ENCODE assay signal across 2 cellular contexts in the genomic region with DNA sequence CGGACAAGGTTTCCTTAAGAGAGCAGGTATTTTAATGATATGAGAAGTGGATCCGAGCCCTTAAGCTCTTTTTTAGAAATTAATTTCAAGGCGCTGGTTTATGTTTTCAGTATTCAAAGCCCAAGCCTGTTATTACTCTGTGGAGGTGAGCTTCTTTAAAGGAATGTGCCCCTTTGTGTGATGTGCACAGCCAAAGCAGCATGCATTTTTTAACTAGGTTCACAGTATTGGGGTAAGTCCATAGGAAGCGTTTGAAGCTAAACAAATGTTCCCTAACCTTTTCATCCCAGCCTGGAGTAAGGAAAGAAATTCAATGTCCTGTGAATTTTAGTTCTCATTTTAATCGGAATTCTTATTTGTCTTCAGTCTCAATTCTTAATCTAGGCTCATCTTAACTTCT.
TF ChIP-seq lines count a peak whose summit lies in the region.

No MANE protein-coding gene starts in this region.

TF ChIP-seq in GM23338, 12 proteins besides CTCF, POLR2A, EP300 and RAD21 (continues in another document):
- no peak for TF ChIP-seq JUNB (IDR thresholded peaks at IDR 0.05; ENCODE audit: unreplicated experiment)
- TF ChIP-seq, protein P1, sequence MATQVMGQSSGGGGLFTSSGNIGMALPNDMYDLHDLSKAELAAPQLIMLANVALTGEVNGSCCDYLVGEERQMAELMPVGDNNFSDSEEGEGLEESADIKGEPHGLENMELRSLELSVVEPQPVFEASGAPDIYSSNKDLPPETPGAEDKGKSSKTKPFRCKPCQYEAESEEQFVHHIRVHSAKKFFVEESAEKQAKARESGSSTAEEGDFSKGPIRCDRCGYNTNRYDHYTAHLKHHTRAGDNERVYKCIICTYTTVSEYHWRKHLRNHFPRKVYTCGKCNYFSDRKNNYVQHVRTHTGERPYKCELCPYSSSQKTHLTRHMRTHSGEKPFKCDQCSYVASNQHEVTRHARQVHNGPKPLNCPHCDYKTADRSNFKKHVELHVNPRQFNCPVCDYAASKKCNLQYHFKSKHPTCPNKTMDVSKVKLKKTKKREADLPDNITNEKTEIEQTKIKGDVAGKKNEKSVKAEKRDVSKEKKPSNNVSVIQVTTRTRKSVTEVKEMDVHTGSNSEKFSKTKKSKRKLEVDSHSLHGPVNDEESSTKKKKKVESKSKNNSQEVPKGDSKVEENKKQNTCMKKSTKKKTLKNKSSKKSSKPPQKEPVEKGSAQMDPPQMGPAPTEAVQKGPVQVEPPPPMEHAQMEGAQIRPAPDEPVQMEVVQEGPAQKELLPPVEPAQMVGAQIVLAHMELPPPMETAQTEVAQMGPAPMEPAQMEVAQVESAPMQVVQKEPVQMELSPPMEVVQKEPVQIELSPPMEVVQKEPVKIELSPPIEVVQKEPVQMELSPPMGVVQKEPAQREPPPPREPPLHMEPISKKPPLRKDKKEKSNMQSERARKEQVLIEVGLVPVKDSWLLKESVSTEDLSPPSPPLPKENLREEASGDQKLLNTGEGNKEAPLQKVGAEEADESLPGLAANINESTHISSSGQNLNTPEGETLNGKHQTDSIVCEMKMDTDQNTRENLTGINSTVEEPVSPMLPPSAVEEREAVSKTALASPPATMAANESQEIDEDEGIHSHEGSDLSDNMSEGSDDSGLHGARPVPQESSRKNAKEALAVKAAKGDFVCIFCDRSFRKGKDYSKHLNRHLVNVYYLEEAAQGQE (IDR thresholded peaks at IDR 0.05; ENCODE audit: unreplicated experiment): no peak
- TF ChIP-seq, protein P2, sequence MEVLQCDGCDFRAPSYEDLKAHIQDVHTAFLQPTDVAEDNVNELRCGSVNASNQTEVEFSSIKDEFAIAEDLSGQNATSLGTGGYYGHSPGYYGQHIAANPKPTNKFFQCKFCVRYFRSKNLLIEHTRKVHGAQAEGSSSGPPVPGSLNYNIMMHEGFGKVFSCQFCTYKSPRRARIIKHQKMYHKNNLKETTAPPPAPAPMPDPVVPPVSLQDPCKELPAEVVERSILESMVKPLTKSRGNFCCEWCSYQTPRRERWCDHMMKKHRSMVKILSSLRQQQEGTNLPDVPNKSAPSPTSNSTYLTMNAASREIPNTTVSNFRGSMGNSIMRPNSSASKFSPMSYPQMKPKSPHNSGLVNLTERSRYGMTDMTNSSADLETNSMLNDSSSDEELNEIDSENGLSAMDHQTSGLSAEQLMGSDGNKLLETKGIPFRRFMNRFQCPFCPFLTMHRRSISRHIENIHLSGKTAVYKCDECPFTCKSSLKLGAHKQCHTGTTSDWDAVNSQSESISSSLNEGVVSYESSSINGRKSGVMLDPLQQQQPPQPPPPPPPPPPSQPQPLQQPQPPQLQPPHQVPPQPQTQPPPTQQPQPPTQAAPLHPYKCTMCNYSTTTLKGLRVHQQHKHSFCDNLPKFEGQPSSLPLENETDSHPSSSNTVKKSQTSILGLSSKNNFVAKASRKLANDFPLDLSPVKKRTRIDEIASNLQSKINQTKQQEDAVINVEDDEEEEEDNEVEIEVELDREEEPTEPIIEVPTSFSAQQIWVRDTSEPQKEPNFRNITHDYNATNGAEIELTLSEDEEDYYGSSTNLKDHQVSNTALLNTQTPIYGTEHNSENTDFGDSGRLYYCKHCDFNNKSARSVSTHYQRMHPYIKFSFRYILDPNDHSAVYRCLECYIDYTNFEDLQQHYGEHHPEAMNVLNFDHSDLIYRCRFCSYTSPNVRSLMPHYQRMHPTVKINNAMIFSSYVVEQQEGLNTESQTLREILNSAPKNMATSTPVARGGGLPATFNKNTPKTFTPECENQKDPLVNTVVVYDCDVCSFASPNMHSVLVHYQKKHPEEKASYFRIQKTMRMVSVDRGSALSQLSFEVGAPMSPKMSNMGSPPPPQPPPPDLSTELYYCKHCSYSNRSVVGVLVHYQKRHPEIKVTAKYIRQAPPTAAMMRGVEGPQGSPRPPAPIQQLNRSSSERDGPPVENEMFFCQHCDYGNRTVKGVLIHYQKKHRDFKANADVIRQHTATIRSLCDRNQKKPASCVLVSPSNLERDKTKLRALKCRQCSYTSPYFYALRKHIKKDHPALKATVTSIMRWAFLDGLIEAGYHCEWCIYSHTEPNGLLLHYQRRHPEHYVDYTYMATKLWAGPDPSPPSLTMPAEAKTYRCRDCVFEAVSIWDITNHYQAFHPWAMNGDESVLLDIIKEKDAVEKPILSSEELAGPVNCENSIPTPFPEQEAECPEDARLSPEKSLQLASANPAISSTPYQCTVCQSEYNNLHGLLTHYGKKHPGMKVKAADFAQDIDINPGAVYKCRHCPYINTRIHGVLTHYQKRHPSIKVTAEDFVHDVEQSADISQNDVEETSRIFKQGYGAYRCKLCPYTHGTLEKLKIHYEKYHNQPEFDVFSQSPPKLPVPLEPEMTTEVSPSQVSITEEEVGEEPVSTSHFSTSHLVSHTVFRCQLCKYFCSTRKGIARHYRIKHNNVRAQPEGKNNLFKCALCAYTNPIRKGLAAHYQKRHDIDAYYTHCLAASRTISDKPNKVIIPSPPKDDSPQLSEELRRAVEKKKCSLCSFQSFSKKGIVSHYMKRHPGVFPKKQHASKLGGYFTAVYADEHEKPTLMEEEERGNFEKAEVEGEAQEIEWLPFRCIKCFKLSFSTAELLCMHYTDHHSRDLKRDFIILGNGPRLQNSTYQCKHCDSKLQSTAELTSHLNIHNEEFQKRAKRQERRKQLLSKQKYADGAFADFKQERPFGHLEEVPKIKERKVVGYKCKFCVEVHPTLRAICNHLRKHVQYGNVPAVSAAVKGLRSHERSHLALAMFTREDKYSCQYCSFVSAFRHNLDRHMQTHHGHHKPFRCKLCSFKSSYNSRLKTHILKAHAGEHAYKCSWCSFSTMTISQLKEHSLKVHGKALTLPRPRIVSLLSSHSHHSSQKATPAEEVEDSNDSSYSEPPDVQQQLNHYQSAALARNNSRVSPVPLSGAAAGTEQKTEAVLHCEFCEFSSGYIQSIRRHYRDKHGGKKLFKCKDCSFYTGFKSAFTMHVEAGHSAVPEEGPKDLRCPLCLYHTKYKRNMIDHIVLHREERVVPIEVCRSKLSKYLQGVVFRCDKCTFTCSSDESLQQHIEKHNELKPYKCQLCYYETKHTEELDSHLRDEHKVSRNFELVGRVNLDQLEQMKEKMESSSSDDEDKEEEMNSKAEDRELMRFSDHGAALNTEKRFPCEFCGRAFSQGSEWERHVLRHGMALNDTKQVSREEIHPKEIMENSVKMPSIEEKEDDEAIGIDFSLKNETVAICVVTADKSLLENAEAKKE (CRISPR knock-in tag; IDR thresholded peaks at IDR 0.05): no peak
- TF ChIP-seq EZH2 (IDR thresholded peaks at IDR 0.05; ENCODE audit: low read depth, unreplicated experiment): no peak
- TF ChIP-seq POLR2AphosphoS5 (IDR thresholded peaks at IDR 0.05; ENCODE audit: low read depth): no peak
- TF ChIP-seq, protein P3, sequence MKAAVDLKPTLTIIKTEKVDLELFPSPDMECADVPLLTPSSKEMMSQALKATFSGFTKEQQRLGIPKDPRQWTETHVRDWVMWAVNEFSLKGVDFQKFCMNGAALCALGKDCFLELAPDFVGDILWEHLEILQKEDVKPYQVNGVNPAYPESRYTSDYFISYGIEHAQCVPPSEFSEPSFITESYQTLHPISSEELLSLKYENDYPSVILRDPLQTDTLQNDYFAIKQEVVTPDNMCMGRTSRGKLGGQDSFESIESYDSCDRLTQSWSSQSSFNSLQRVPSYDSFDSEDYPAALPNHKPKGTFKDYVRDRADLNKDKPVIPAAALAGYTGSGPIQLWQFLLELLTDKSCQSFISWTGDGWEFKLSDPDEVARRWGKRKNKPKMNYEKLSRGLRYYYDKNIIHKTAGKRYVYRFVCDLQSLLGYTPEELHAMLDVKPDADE (IDR thresholded peaks at IDR 0.05): no peak
- no peak for TF ChIP-seq CREB1 (CRISPR knock-in tag; IDR thresholded peaks at IDR 0.05; ENCODE audit: low read depth)
- TF ChIP-seq EZH2phosphoT487 (IDR thresholded peaks at IDR 0.05; ENCODE audit: unreplicated experiment): no peak
- TF ChIP-seq ZNF114 (CRISPR knock-in tag; IDR thresholded peaks at IDR 0.05): no peak
- TF ChIP-seq NANOG (IDR thresholded peaks at IDR 0.05; ENCODE audit: borderline replicate concordance): no peak

TF ChIP-seq in H1, 55 proteins besides CTCF, POLR2A, EP300 and RAD21:
- TF ChIP-seq KDM5A (IDR thresholded peaks at IDR 0.05; ENCODE audit: low read length) (no peak), JUN (IDR thresholded peaks at IDR 0.05; ENCODE audit: low read depth, low read length) (no peak)
TF ChIP-seq in H1: peak in this region for 0.
